ENCODE assay signal across 16 cellular contexts in genomic region chr7:131294553-131294952, GRCh38.
"Had no signal": no experiment of that assay in that cellular context is flagged by ENCODE, and none has a peak within 500 bp of the region (broad histone marks: within the 10 kb centered on the region; RNA-seq: fewer than 3 reads in every experiment).

No MANE protein-coding gene starts in this region.

- DNase-seq: activated CD4-positive, alpha-beta T cell treated with anti-CD3 and anti-CD28 coated beads, Interleukin-2, amount 10 ng/mL, durations not matched to agents 24 days and 14 days; activated CD4-positive, CD25-positive, alpha-beta regulatory T cell; activated CD8-positive, alpha-beta T cell treated with anti-CD3 and anti-CD28 coated beads for 36 hours; activated naive CD4-positive, alpha-beta T cell treated with Interleukin-2 at 50 U/mL for 16 hours; activated naive CD8-positive, alpha-beta T cell treated with anti-CD3 and anti-CD28 coated beads, Interleukin-2, amount 10 ng/mL, durations not matched to agents 7 days and 5 days; activated T-cell treated with anti-CD3 and anti-CD28 coated beads, Interleukin-2, amount 50 U/mL, for 24 hours; central memory CD4-positive, alpha-beta T cell; dorsolateral prefrontal cortex; nephron progenitor cell; nucleus accumbens; stimulated activated CD4-positive, alpha-beta T cell treated with anti-CD3 and anti-CD28 coated beads, Interleukin-2, amount 100 ng/mL, for 48 hours; stomach; testis had no signal

- ATAC-seq: activated CD8-positive, alpha-beta T cell treated with anti-CD3 and anti-CD28 coated beads for 36 hours; left lobe of liver had no signal

- H3K4me3 ChIP-seq: dorsolateral prefrontal cortex, lung, stomach, testis had no signal

- H3K9me3 ChIP-seq: stomach, testis had no signal

- H3K27ac ChIP-seq: epithelial cell of prostate, stomach, testis had no signal

- H3K36me3 ChIP-seq: stomach had no signal

- H3K27me3 ChIP-seq: dorsolateral prefrontal cortex, stomach, testis had no signal
